In the genomic region with DNA sequence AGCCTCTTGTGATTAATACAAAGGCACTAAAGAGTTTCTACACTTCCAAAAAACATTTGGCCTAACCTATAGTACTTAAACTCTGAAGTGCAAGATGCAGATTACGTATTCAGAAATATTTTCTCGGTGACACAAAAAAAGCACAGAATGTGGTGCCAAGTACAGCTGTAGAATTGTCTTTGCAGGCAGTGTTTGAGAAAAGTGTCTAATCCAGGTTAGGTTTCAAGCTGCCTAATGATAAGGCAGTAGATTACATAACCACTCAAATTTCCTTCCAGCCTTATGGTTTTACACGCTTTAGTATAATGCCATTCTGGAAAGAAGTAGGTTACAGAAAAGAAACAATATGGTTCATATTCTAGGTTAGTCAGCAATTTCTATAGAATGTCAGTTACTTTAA, we compare ENCODE assay signal across 27 cellular contexts.
"Had no signal": no experiment of that assay in that cellular context is flagged by ENCODE, and none has a peak within 500 bp of the region (broad histone marks: within the 10 kb centered on the region; RNA-seq: fewer than 3 reads in every experiment).

No MANE protein-coding gene starts in this region.

- ATAC-seq: activated T-cell treated with anti-CD3 and anti-CD28 coated beads, Interleukin-2, amount 50 U/mL, for 4 hours; Panc1; Right ventricle myocardium inferior had no signal

- H3K9me3 ChIP-seq: SJCRH30, SK-N-SH had no signal

- H3K4me3 ChIP-seq: SJCRH30 had no signal

- H3K9me3 Mint-ChIP-seq: activated CD4-positive, alpha-beta memory T cell treated with anti-CD3 and anti-CD28 coated beads for 36 hours; activated CD4-positive, alpha-beta T cell treated with anti-CD3 and anti-CD28 coated beads, Interleukin-2, amount 10 ng/mL, durations not matched to agents 7 days and 5 days; activated T-cell treated with anti-CD3 and anti-CD28 coated beads, Interleukin-2, amount 50 U/mL, for 4 hours had no signal

- H3K36me3 Mint-ChIP-seq: activated CD4-positive, alpha-beta memory T cell treated with anti-CD3 and anti-CD28 coated beads for 36 hours; activated naive CD8-positive, alpha-beta T cell had no signal

- H3K27ac Mint-ChIP-seq: activated CD4-positive, alpha-beta memory T cell treated with anti-CD3 and anti-CD28 coated beads for 36 hours; activated CD4-positive, alpha-beta T cell treated with anti-CD3 and anti-CD28 coated beads, Interleukin-2, amount 10 ng/mL, durations not matched to agents 7 days and 5 days; activated naive CD8-positive, alpha-beta T cell had no signal

- H3K27me3 ChIP-seq: SJCRH30 had no signal

- H3K36me3 ChIP-seq: SJCRH30 had no signal

- H3K4me1 ChIP-seq: SJCRH30 had no signal

- H3K27ac ChIP-seq: SJCRH30, VCaP had no signal

- H3K4me2 ChIP-seq: SK-N-SH had no signal

- DNase-seq: activated CD4-positive, alpha-beta memory T cell treated with anti-CD3 and anti-CD28 coated beads for 36 hours; activated CD4-positive, alpha-beta T cell treated with anti-CD3 and anti-CD28 coated beads, Interleukin-2, amount 10 ng/mL, durations not matched to agents 7 days and 5 days; activated CD4-positive, CD25-positive, alpha-beta regulatory T cell; activated CD8-positive, alpha-beta memory T cell treated with anti-CD3 and anti-CD28 coated beads for 24 hours; activated effector memory CD4-positive, alpha-beta T cell treated with anti-CD3 and anti-CD28 coated beads, Interleukin-2, amount 50 U/mL, for 16 hours; activated naive CD4-positive, alpha-beta T cell treated with Interleukin-2 at 50 U/mL for 16 hours; activated T-cell treated with anti-CD3 and anti-CD28 coated beads, Interleukin-2, amount 50 U/mL, for 4 hours; amygdala; KBM-7; NCI-H1092; NCI-H1417; NCI-H1694 treated with DMSO at 0.1 percent for 48 hours; NCI-H2029 treated with DMSO at 0.1 percent for 48 hours; NCI-H2171; NCI-H2227 treated with DMSO at 0.1 percent for 48 hours; NCI-H446 treated with DMSO at 0.1 percent for 48 hours; NCI-H524 treated with DMSO at 0.1 percent for 48 hours; NK-92 treated with Interleukin-12 subunit alpha and Interleukin-12 subunit beta, amount 100 ng/mL, for 24 hours; OCI-M1; RPMI8226; SJCRH30; SK-N-SH; T-helper 1 cell had no signal

- H3K9ac ChIP-seq: SK-N-SH had no signal
